ENCODE assay signal across 8 cellular contexts in the genomic region with DNA sequence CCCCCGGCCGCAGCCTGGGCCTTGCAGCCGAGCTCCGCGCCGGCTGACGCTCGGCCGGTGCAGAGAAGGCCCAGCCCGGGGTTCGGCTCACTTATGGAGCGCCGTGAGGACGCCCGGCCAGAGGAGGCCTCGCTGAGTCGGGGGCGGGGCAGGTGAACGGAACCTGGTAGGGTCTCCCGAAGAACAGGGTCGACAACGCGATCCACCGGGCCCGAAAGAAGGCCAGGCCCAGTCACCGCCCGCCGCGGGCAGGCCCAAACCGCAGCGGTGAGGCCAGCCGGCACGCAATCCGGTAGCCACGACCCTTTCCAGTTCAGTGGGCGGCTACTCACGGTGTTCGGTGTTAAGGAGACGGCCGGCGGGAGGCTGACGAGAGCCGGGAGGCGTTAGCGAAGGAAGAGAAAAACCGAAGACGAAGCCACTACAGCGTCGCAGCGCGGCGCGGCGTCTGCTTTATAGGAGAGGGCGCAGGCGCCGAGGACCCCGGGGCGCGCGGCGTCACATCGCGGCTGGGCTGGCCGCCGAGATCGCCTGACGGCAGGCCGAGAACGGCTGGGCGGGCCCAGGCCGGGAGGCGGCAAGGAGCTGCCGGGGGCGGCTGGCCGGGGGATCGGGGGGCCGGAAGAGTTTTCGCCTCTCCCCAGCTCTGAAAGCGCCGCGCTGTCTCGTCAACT. TPM values are rescaled to one million over a fixed set of nuclear protein-coding genes. Genes with fewer than 3 reads are reported as not detected.
A peak's percentile ranks its signal among the peaks of the same experiment; 100 is the strongest.
DNase-seq lines count a peak whose midpoint lies in the region; ATAC-seq, FAIRE-seq and TF ChIP-seq lines count a peak whose summit lies in the region.

A gene (minus strand): TSS at position 428 of the 674 bp plus-strand sequence. CDS start 2,928 bp downstream, outside the sequence.

- H3K36me3 ChIP-seq in keratinocyte (ENCODE audit: control insufficient read depth in 2 of 2, extremely low read depth in 1 of 2, insufficient read depth in 2 of 2, low read length in 2 of 2), result peaks cover 0 to 7% of the 10 kb centered on the region in 2 experiments

- no peak for FAIRE-seq in keratinocyte (lab: Jason Lieb, UNC)

- peaks cover 49% of the 10 kb centered on the region for H3K79me2 ChIP-seq in keratinocyte (ENCODE audit: control insufficient read depth, insufficient read depth, low read length)

- H3K27me3 ChIP-seq in keratinocyte (ENCODE audit: control insufficient read depth, extremely low read depth, insufficient read depth, low read length), result no peaks in the 10 kb centered on the region

- H3K9me1 ChIP-seq in keratinocyte (ENCODE audit: control insufficient read depth, extremely low read depth, insufficient read depth, low read length), result no peaks in the 10 kb centered on the region

- peak within 1 kb of the TSS; percentile 74 for H2AFZ ChIP-seq in keratinocyte (ENCODE audit: control insufficient read depth, low read length)

- H3K9ac ChIP-seq in keratinocyte (ENCODE audit: control insufficient read depth, extremely low read depth, insufficient read depth, low read length), result peak within 1 kb of the TSS; percentile 97

- peak; percentile 86 for ATAC-seq in GM18868 (IDR thresholded peaks at IDR 0.05; ENCODE audit: unreplicated experiment)
- peak; percentile 72 for ATAC-seq in HG03103 (IDR thresholded peaks at IDR 0.05; ENCODE audit: low read depth, unreplicated experiment)

- DNase-seq in AG08395 (ENCODE audit: low spot score), result peak; percentile 93
- DNase-seq in NCI-H226, result peak; percentile 63
- DNase-seq in activated CD4-positive, alpha-beta T cell treated with anti-CD3 and anti-CD28 coated beads for 1 hour, result peak; percentile 83
- DNase-seq in cerebellar cortex (ENCODE audit: low spot score), result peak; percentile 78
- DNase-seq in keratinocyte (ENCODE audit: low read depth, low spot score), result peak; percentile 46
- DNase-seq in stimulated activated CD4-positive, alpha-beta T cell treated with anti-CD3 and anti-CD28 coated beads, Interleukin-12 subunit alpha, Interleukin-12 subunit beta, amount 100 ng/mL, for 48 hours (ENCODE audit: low read depth in 2 of 3, low spot score in 1 of 3), result peak; percentile 74 to 80 (median 80)

- H3K4me2 ChIP-seq in keratinocyte (ENCODE audit: control insufficient read depth, extremely low read depth, insufficient read depth, low read depth, low read length), result peak within 1 kb of the TSS; percentile 99

- H3K9me3 ChIP-seq in keratinocyte (ENCODE audit: control insufficient read depth, low read depth, low read length), result no peaks in the 10 kb centered on the region

- dilution Hi-C loops in keratinocyte (cut with MboI; ENCODE audit: extremely low pct_ligation_motif_present, low sequenced_read_pairs), result no loop called here

- peaks cover 12% of the 10 kb centered on the region for H4K20me1 ChIP-seq in keratinocyte (ENCODE audit: control insufficient read depth, extremely low read depth, insufficient read depth, low read length)

- peak within 1 kb of the TSS; percentile 84 to 97 (median 91) for H3K4me3 ChIP-seq in keratinocyte (ENCODE audit: control insufficient read depth in 2 of 3, extremely low read depth in 1 of 3, insufficient read depth in 2 of 3, low read depth in 1 of 3, low read length in 3 of 3)

- peaks cover 17% of the 10 kb centered on the region for H3K4me1 ChIP-seq in keratinocyte (ENCODE audit: control insufficient read depth, extremely low read depth, insufficient read depth, low read length)

- TF ChIP-seq CTCF in keratinocyte (optimal IDR thresholded peaks at IDR 0.05 in 1 of 3, IDR thresholded peaks at IDR 0.05 in 1 of 3, conservative IDR thresholded peaks at IDR 0.05 in 1 of 3; ENCODE audit: extremely low read depth in 1 of 3, insufficient read depth in 2 of 3, low read length in 3 of 3), result no peak

- H3K27ac ChIP-seq in keratinocyte (ENCODE audit: control insufficient read depth, insufficient read depth, low read length), result peak within 1 kb of the TSS; percentile 96

RNA-seq across cellular contexts. Expression of the gene that starts here (rescaled TPM):
- polyA plus RNA-seq in keratinocyte, result 318 to 558 TPM (median 444 TPM) in 3 replicates
- polyA plus RNA-seq in keratinocyte (2011; ENCODE audit: low read depth), result 474 TPM
- 607 and 948 TPM in 2 replicates for polyA plus RNA-seq in keratinocyte (2011; cell fraction: cytosol; rRNA removed)
- 321 and 395 TPM in 2 replicates for polyA plus RNA-seq in keratinocyte (2011; cell fraction: nucleus; rRNA removed)
- 515 and 664 TPM in 2 replicates for polyA plus RNA-seq in keratinocyte (2012; ENCODE audit: low replicate concordance)
- polyA minus RNA-seq in keratinocyte, result 32.2 to 365 TPM (median 192 TPM) in 3 replicates
- 186 TPM for polyA minus RNA-seq in keratinocyte (2011; cell fraction: cytosol; rRNA and poly(A)+ RNA removed)
- polyA minus RNA-seq in keratinocyte (2011; cell fraction: nucleus; rRNA and poly(A)+ RNA removed), result 56.2 and 131 TPM in 2 replicates

Comparison
In these comparisons a context has a peak if more than half of its experiments do, and no peak if none do; other contexts are left out.
1. Peak in every context shown above with its lines: DNase-seq, ATAC-seq, H3K4me3 ChIP-seq and H3K27ac ChIP-seq.